In genomic region chr7:30706316-30706715, GRCh38 we compare ENCODE assay signal across 42 cellular contexts. TPM values are rescaled to one million over a fixed set of nuclear protein-coding genes. Genes with fewer than 3 reads are reported as not detected.
"Had no signal": no experiment of that assay in that cellular context is flagged by ENCODE, and none has a peak within 500 bp of the region (broad histone marks: within the 10 kb centered on the region; RNA-seq: fewer than 3 reads in every experiment).

No MANE protein-coding gene starts in this region.

- H3K36me3 Mint-ChIP-seq: activated CD8-positive, alpha-beta memory T cell treated with anti-CD3 and anti-CD28 coated beads, Interleukin-2, amount 10 ng/mL, durations not matched to agents 7 days and 5 days; activated naive CD8-positive, alpha-beta T cell treated with anti-CD3 and anti-CD28 coated beads for 36 hours; T-cell had no signal

- DNase-seq: activated B cell treated with CpG ODN at 0.5 μM for 24 hours; activated CD4-positive, alpha-beta memory T cell treated with anti-CD3 and anti-CD28 coated beads, Interleukin-2, amount 10 ng/mL, durations not matched to agents 7 days and 5 days; activated CD4-positive, alpha-beta T cell treated with anti-CD3 and anti-CD28 coated beads for 4 hours; activated CD4-positive, alpha-beta T cell treated with anti-CD3 and anti-CD28 coated beads, Interleukin-2, amount 50 U/mL, for 1 hour; activated CD4-positive, CD25-positive, alpha-beta regulatory T cell treated with anti-CD3 and anti-CD28 coated beads, Interleukin-2, amount 50 U/mL, for 72 hours; activated CD8-positive, alpha-beta memory T cell treated with anti-CD3 and anti-CD28 coated beads for 24 hours; activated CD8-positive, alpha-beta memory T cell treated with anti-CD3 and anti-CD28 coated beads, Interleukin-2, amount 10 ng/mL, durations not matched to agents 7 days and 5 days; activated CD8-positive, alpha-beta memory T cell treated with anti-CD3 and anti-CD28 coated beads, Interleukin-2, amount 50 U/mL, for 48 hours; activated effector memory CD4-positive, alpha-beta T cell treated with anti-CD3 and anti-CD28 coated beads, Interleukin-2, amount 50 U/mL, for 16 hours; activated naive CD4-positive, alpha-beta T cell; activated naive CD4-positive, alpha-beta T cell treated with anti-CD3 and anti-CD28 coated beads, Interleukin-2, amount 50 U/mL, for 16 hours; activated naive CD8-positive, alpha-beta T cell treated with anti-CD3 and anti-CD28 coated beads for 36 hours; activated T-cell treated with anti-CD3 and anti-CD28 coated beads, Interleukin-2, amount 50 U/mL, for 72 hours; amniotic stem cell; body of pancreas; caudate nucleus; cerebellar nuclear complex; MM.1S; MV-4-11; NCI-H1092; NCI-H1436 treated with DMSO at 0.1 percent for 48 hours; NCI-H1694 treated with DMSO at 0.1 percent for 48 hours; NCI-H2029; NCI-H2107; NCI-H2171; NCI-H510A; NCI-H526; NCI-H748 treated with DMSO at 0.1 percent for 48 hours; NK-92 treated with Interleukin-12 subunit alpha and Interleukin-12 subunit beta, amount 100 ng/mL, for 24 hours; PC-3; SIG-M5; T-cell; T-helper 17 cell; T1000 had no signal

- H3K27ac ChIP-seq: ascending aorta, body of pancreas, RWPE1, VCaP had no signal

- H3K27ac Mint-ChIP-seq: activated B cell treated with CpG ODN at 0.5 μM for 24 hours; activated CD4-positive, alpha-beta memory T cell treated with anti-CD3 and anti-CD28 coated beads, Interleukin-2, amount 10 ng/mL, durations not matched to agents 7 days and 5 days; activated CD8-positive, alpha-beta memory T cell treated with anti-CD3 and anti-CD28 coated beads, Interleukin-2, amount 10 ng/mL, durations not matched to agents 7 days and 5 days; activated naive CD8-positive, alpha-beta T cell treated with anti-CD3 and anti-CD28 coated beads for 36 hours; activated T-cell treated with anti-CD3 and anti-CD28 coated beads, Interleukin-2, amount 50 U/mL, for 72 hours; T-helper 17 cell had no signal

- H3K4me3 Mint-ChIP-seq: activated B cell treated with CpG ODN at 0.5 μM for 24 hours; activated CD4-positive, alpha-beta memory T cell treated with anti-CD3 and anti-CD28 coated beads, Interleukin-2, amount 10 ng/mL, durations not matched to agents 7 days and 5 days; activated CD8-positive, alpha-beta memory T cell treated with anti-CD3 and anti-CD28 coated beads, Interleukin-2, amount 10 ng/mL, durations not matched to agents 7 days and 5 days; activated naive CD8-positive, alpha-beta T cell treated with anti-CD3 and anti-CD28 coated beads for 36 hours; activated T-cell treated with anti-CD3 and anti-CD28 coated beads, Interleukin-2, amount 50 U/mL, for 72 hours; activated T-helper 17 cell treated with anti-CD3 and anti-CD28 coated beads, Interleukin-2, amount 50 U/mL, for 72 hours; T-cell; T-helper 17 cell had no signal

- H3K9me3 Mint-ChIP-seq: activated B cell treated with CpG ODN at 0.5 μM for 24 hours; activated CD4-positive, alpha-beta memory T cell treated with anti-CD3 and anti-CD28 coated beads, Interleukin-2, amount 10 ng/mL, durations not matched to agents 7 days and 5 days; activated naive CD8-positive, alpha-beta T cell treated with anti-CD3 and anti-CD28 coated beads for 36 hours; activated T-cell treated with anti-CD3 and anti-CD28 coated beads, Interleukin-2, amount 50 U/mL, for 72 hours; activated T-helper 17 cell treated with anti-CD3 and anti-CD28 coated beads, Interleukin-2, amount 50 U/mL, for 72 hours; T-cell had no signal

- H3K4me3 ChIP-seq: ascending aorta, body of pancreas had no signal

- H3K4me1 ChIP-seq: ascending aorta had no signal

- H3K4me1 Mint-ChIP-seq: activated B cell treated with CpG ODN at 0.5 μM for 24 hours; activated CD8-positive, alpha-beta memory T cell treated with anti-CD3 and anti-CD28 coated beads, Interleukin-2, amount 10 ng/mL, durations not matched to agents 7 days and 5 days; activated naive CD8-positive, alpha-beta T cell treated with anti-CD3 and anti-CD28 coated beads for 36 hours had no signal

- H3K36me3 ChIP-seq: ascending aorta, breast epithelium had no signal

- H3K27me3 ChIP-seq: ascending aorta, body of pancreas, breast epithelium had no signal

- H3K27me3 Mint-ChIP-seq: activated CD4-positive, alpha-beta memory T cell treated with anti-CD3 and anti-CD28 coated beads, Interleukin-2, amount 10 ng/mL, durations not matched to agents 7 days and 5 days; activated CD8-positive, alpha-beta memory T cell treated with anti-CD3 and anti-CD28 coated beads, Interleukin-2, amount 10 ng/mL, durations not matched to agents 7 days and 5 days; activated naive CD8-positive, alpha-beta T cell treated with anti-CD3 and anti-CD28 coated beads for 36 hours; activated T-helper 17 cell treated with anti-CD3 and anti-CD28 coated beads, Interleukin-2, amount 50 U/mL, for 72 hours; T-helper 17 cell had no signal

- H3K9ac ChIP-seq: KMS-11 had no signal

- H3K9me3 ChIP-seq: ascending aorta, body of pancreas, breast epithelium had no signal

RNA-seq across cellular contexts. Expression of gene CRHR2, which starts 24.1 kb away (rescaled TPM):
- total RNA-seq: activated B cell treated with CpG ODN at 0.5 μM for 24 hours; activated CD4-positive, alpha-beta memory T cell treated with anti-CD3 and anti-CD28 coated beads, Interleukin-2, amount 10 ng/mL, durations not matched to agents 7 days and 5 days; activated CD8-positive, alpha-beta memory T cell treated with anti-CD3 and anti-CD28 coated beads, Interleukin-2, amount 10 ng/mL, durations not matched to agents 7 days and 5 days; activated naive CD8-positive, alpha-beta T cell treated with anti-CD3 and anti-CD28 coated beads for 36 hours; activated T-cell treated with anti-CD3 and anti-CD28 coated beads, Interleukin-2, amount 50 U/mL, for 72 hours; activated T-helper 17 cell treated with anti-CD3 and anti-CD28 coated beads, Interleukin-2, amount 50 U/mL, for 72 hours; LHCN-M2; PC-3; SK-MEL-5; T-helper 17 cell had no signal

RNA-seq across cellular contexts. Expression of gene INMT, which starts 45.6 kb away (rescaled TPM):
- total RNA-seq: PC-3, SK-MEL-5 had no signal
